ENCODE assay signal across 8 cellular contexts in genomic region chr22:36435516-36436415, GRCh38. TPM values are rescaled to one million over a fixed set of nuclear protein-coding genes. Genes with fewer than 3 reads are reported as not detected.
DNase-seq lines count a peak whose midpoint lies in the region; ATAC-seq and TF ChIP-seq lines count a peak whose summit lies in the region.

No MANE protein-coding gene starts in this region.

- no peaks in the 10 kb centered on the region for H3K36me3 Mint-ChIP-seq in activated CD4-positive, alpha-beta T cell treated with anti-CD3 and anti-CD28 coated beads, Interleukin-2, amount 10 ng/mL, durations not matched to agents 7 days and 5 days (ENCODE audit: low read depth)

- CTCF ChIA-PET in activated CD4-positive, alpha-beta T cell treated with anti-CD3 and anti-CD28 coated beads, Interleukin-2, amount 10 ng/mL, durations not matched to agents 7 days and 5 days (lab: Charles Lee) = interaction anchor here (0.7 to 1.9 kb wide), 9 partner anchors 10 to 48 kb away, joined by 3 to 5 read pairs (median 3); partner anchors contain the start of gene MYH9

- peak; percentile 87 for ATAC-seq in DND-41 (ENCODE audit: insufficient read depth, low read depth)
- no peak for ATAC-seq in GM21360 (IDR thresholded peaks at IDR 0.05; ENCODE audit: unreplicated experiment)
- no peak for ATAC-seq in HG03354 (IDR thresholded peaks at IDR 0.05; ENCODE audit: poor library complexity, severe bottlenecking, unreplicated experiment)

- H3K9me2 ChIP-seq in Loucy (replicated peaks; ENCODE audit: low read depth, low read length) = no peaks in the 10 kb centered on the region

- no peaks in the 10 kb centered on the region for H3K27me3 Mint-ChIP-seq in activated CD4-positive, alpha-beta T cell treated with anti-CD3 and anti-CD28 coated beads, Interleukin-2, amount 10 ng/mL, durations not matched to agents 7 days and 5 days

- peak overlapping the region; percentile 59 for H3K4me3 Mint-ChIP-seq in activated CD4-positive, alpha-beta T cell treated with anti-CD3 and anti-CD28 coated beads, Interleukin-2, amount 10 ng/mL, durations not matched to agents 7 days and 5 days

- no peak for TF ChIP-seq CTCF in DND-41 (IDR thresholded peaks at IDR 0.05; ENCODE audit: borderline replicate concordance, extremely low read depth, low read length, poor library complexity, severe bottlenecking)
- TF ChIP-seq CTCF in Loucy (conservative IDR thresholded peaks at IDR 0.05; ENCODE audit: low read length) = no peak
- TF ChIP-seq CTCF in epithelial cell of esophagus (IDR thresholded peaks at IDR 0.05; ENCODE audit: insufficient read depth, low read depth, low read length, missing control alignments) = no peak

- H4K20me1 ChIP-seq in DND-41 (ENCODE audit: insufficient read depth, low read length) (no peaks in the 10 kb centered on the region), Loucy (ENCODE audit: insufficient read depth, low read length, poor library complexity, severe bottlenecking) (no peaks in the 10 kb centered on the region)

- H3K9me3 ChIP-seq in DND-41 (ENCODE audit: insufficient read depth, low read length, severe bottlenecking) (no peaks in the 10 kb centered on the region), Loucy (ENCODE audit: insufficient read depth, low read depth, low read length) (no peaks in the 10 kb centered on the region)

- H3K9ac ChIP-seq in DND-41 (ENCODE audit: low read depth, low read length) = peak overlapping the region; percentile 0; the same call in 1 of the 2 replicates
- peak overlapping the region; percentile 2 for H3K9ac ChIP-seq in Loucy (ENCODE audit: low read depth, low read length, poor library complexity, severe bottlenecking)

- H3K27ac ChIP-seq in DND-41 (ENCODE audit: low read length) = peak overlapping the region; percentile 15; the same call in 1 of the 2 replicates

- H3K79me2 ChIP-seq in DND-41 (ENCODE audit: insufficient read depth, low read length) = no peaks in the 10 kb centered on the region
- H3K79me2 ChIP-seq in Loucy (ENCODE audit: insufficient read depth, low read length) = no peaks in the 10 kb centered on the region

- POLR2A ChIA-PET in activated CD4-positive, alpha-beta T cell treated with anti-CD3 and anti-CD28 coated beads, Interleukin-2, amount 10 ng/mL, durations not matched to agents 7 days and 5 days (lab: Charles Lee) = interaction anchor here (0.6 kb wide), 1 partner anchor 31 kb away, joined by 4 read pairs; no protein-coding TSS in a partner anchor

- H3K36me3 ChIP-seq in DND-41 (ENCODE audit: insufficient read depth, low read length) = no peaks in the 10 kb centered on the region
- H3K36me3 ChIP-seq in Loucy (ENCODE audit: insufficient read depth, low read length) = no peaks in the 10 kb centered on the region

- peaks cover 39% of the 10 kb centered on the region for H3K4me1 Mint-ChIP-seq in activated CD4-positive, alpha-beta T cell treated with anti-CD3 and anti-CD28 coated beads, Interleukin-2, amount 10 ng/mL, durations not matched to agents 7 days and 5 days

- H3K9me3 Mint-ChIP-seq in activated CD4-positive, alpha-beta T cell treated with anti-CD3 and anti-CD28 coated beads, Interleukin-2, amount 10 ng/mL, durations not matched to agents 7 days and 5 days = no peaks in the 10 kb centered on the region

- no peak overlapping the region for H2AFZ ChIP-seq in DND-41 (ENCODE audit: low read depth, low read length)
- H2AFZ ChIP-seq in Loucy (ENCODE audit: low read length) = peak overlapping the region; percentile 22; the same call in 1 of the 2 replicates

- H3K27me3 ChIP-seq in DND-41 (ENCODE audit: insufficient read depth, low read length, poor library complexity) (no peaks in the 10 kb centered on the region), Loucy (ENCODE audit: insufficient read depth, low read length, poor library complexity, severe bottlenecking) (no peaks in the 10 kb centered on the region)

- H3K4me2 ChIP-seq in DND-41 (ENCODE audit: insufficient read depth, low read length) = peak overlapping the region; percentile 22
- H3K4me2 ChIP-seq in Loucy (ENCODE audit: low read depth, low read length, poor library complexity, severe bottlenecking) = peak overlapping the region; percentile 41

- no peaks in the 10 kb centered on the region for H3F3A ChIP-seq in Loucy (ENCODE audit: low read depth)

- DNase-seq in DND-41 = peak; percentile 76
- DNase-seq in activated CD4-positive, alpha-beta T cell treated with anti-CD3 and anti-CD28 coated beads, Interleukin-2, amount 10 ng/mL, durations not matched to agents 7 days and 5 days = peak; percentile 81
- peak; percentile 62 for DNase-seq in epithelial cell of esophagus (ENCODE audit: low read depth)
- peak; percentile 24 for DNase-seq in stimulated activated CD8-positive, alpha-beta memory T cell treated with anti-CD3 and anti-CD28 coated beads, Interleukin-12 subunit alpha, Interleukin-12 subunit beta, amount 100 ng/mL, for 24 hours (ENCODE audit: extremely low read depth)
- no peak for DNase-seq in GOT3 (lab: John Stamatoyannopoulos, UW)

- no peak overlapping the region for H3K4me3 ChIP-seq in DND-41 (ENCODE audit: low read depth in 1 of 2, low read length in 2 of 2)
- no peak overlapping the region for H3K4me3 ChIP-seq in Loucy (ENCODE audit: low read length, poor library complexity, severe bottlenecking)
- H3K4me3 ChIP-seq in epithelial cell of esophagus (ENCODE audit: low read length) = no peak overlapping the region

- peak overlapping the region; percentile 90 for H3K27ac Mint-ChIP-seq in activated CD4-positive, alpha-beta T cell treated with anti-CD3 and anti-CD28 coated beads, Interleukin-2, amount 10 ng/mL, durations not matched to agents 7 days and 5 days

- H3K4me1 ChIP-seq in DND-41 (ENCODE audit: insufficient read depth, low read length) (peaks cover 15% of the 10 kb centered on the region), Loucy (ENCODE audit: insufficient read depth, low read length, poor library complexity, severe bottlenecking) (peaks cover 20% of the 10 kb centered on the region)

RNA-seq across cellular contexts. Expression of gene TXN2, which starts 45.7 kb away (rescaled TPM):
- 10 to 100 TPM; 74.3 to 75.5 TPM for total RNA-seq in activated CD4-positive, alpha-beta T cell treated with anti-CD3 and anti-CD28 coated beads, Interleukin-2, amount 10 ng/mL, durations not matched to agents 7 days and 5 days

RNA-seq across cellular contexts. Expression of gene MYH9, which starts 48.0 kb away (rescaled TPM):
- 1,000 to 10,000 TPM in 1 of 2 experiments, 100 to 1,000 TPM in 1; 881 to 1,009 TPM for total RNA-seq in activated CD4-positive, alpha-beta T cell treated with anti-CD3 and anti-CD28 coated beads, Interleukin-2, amount 10 ng/mL, durations not matched to agents 7 days and 5 days
